In genomic region chr5:178644826-178645545, GRCh38 we compare ENCODE assay signal across 2 cellular contexts.
TF ChIP-seq lines count a peak whose summit lies in the region.

No MANE protein-coding gene starts in this region.

TF ChIP-seq in HepG2, 621 proteins besides CTCF, POLR2A, EP300 and RAD21:
- no peak for TF ChIP-seq AKNA (CRISPR knock-in tag; IDR thresholded peaks at IDR 0.05; ENCODE audit: borderline replicate concordance)
- TF ChIP-seq NR2F1 (CRISPR knock-in tag; IDR thresholded peaks at IDR 0.05): no peak
- TF ChIP-seq BATF2 (CRISPR knock-in tag; IDR thresholded peaks at IDR 0.05): no peak
- no peak for TF ChIP-seq ZNF691 (CRISPR knock-in tag; IDR thresholded peaks at IDR 0.05; ENCODE audit: borderline replicate concordance, low read depth)
- TF ChIP-seq ZNF761 (CRISPR knock-in tag; conservative IDR thresholded peaks at IDR 0.05): no peak
- no peak for TF ChIP-seq ZNF616 (CRISPR knock-in tag; IDR thresholded peaks at IDR 0.05; ENCODE audit: low read depth)
- TF ChIP-seq FOSL1 (CRISPR knock-in tag; IDR thresholded peaks at IDR 0.05; ENCODE audit: borderline replicate concordance): no peak
- TF ChIP-seq CREB3 (CRISPR knock-in tag; IDR thresholded peaks at IDR 0.05): no peak
- no peak for TF ChIP-seq REXO4 (CRISPR knock-in tag; IDR thresholded peaks at IDR 0.05; ENCODE audit: borderline replicate concordance)
- TF ChIP-seq KDM5B (CRISPR knock-in tag; IDR thresholded peaks at IDR 0.05; ENCODE audit: borderline replicate concordance): no peak
- TF ChIP-seq RBM39 (IDR thresholded peaks at IDR 0.05; ENCODE audit: low read depth, low read length, poor library complexity, severe bottlenecking): no peak
- TF ChIP-seq ZNF260 (CRISPR knock-in tag; IDR thresholded peaks at IDR 0.05; ENCODE audit: borderline replicate concordance, low read depth): no peak

TF ChIP-seq in GM23338, 12 proteins besides CTCF, POLR2A, EP300 and RAD21:
- TF ChIP-seq POLR2AphosphoS5 (IDR thresholded peaks at IDR 0.05; ENCODE audit: low read depth) (no peak), EZH2phosphoT487 (IDR thresholded peaks at IDR 0.05; ENCODE audit: unreplicated experiment) (no peak), NANOG (IDR thresholded peaks at IDR 0.05; ENCODE audit: borderline replicate concordance) (no peak), REST (IDR thresholded peaks at IDR 0.05; ENCODE audit: unreplicated experiment) (no peak), ZNF462 (CRISPR knock-in tag; IDR thresholded peaks at IDR 0.05) (no peak)
